In genomic region chrX:80876877-80877276, GRCh38 we compare ENCODE assay signal across 8 cellular contexts.
DNase-seq lines count a peak whose midpoint lies in the region; ATAC-seq and TF ChIP-seq lines count a peak whose summit lies in the region.
"Had no signal": no experiment of that assay in that cellular context is flagged by ENCODE, and none has a peak within 500 bp of the region (broad histone marks: within the 10 kb centered on the region; RNA-seq: fewer than 3 reads in every experiment).

No MANE protein-coding gene starts in this region.

- no peaks in the 10 kb centered on the region for H3K4me1 ChIP-seq in adipocyte (ENCODE audit: control insufficient read depth, insufficient read depth, low read length)
- H3K4me1 ChIP-seq: SJSA1 had no signal

- no peak for ATAC-seq in GM19463 (IDR thresholded peaks at IDR 0.05; ENCODE audit: unreplicated experiment)

- H3K27me3 ChIP-seq in GM06990 (replicated peaks; ENCODE audit: control insufficient read depth, insufficient read depth, low read length) (no peaks in the 10 kb centered on the region), adipocyte (replicated peaks; ENCODE audit: control insufficient read depth, insufficient read depth, low read length) (peaks cover 10% of the 10 kb centered on the region)
- H3K27me3 ChIP-seq: SJSA1 had no signal

- H3K4me3 ChIP-seq in GM06990 (replicated peaks; ENCODE audit: low read depth, low read length): no peak overlapping the region
- no peak overlapping the region for H3K4me3 ChIP-seq in adipocyte (ENCODE audit: low read length)
- H3K4me3 ChIP-seq: SJSA1 had no signal

- DNase-seq in GM06990 (ENCODE audit: extremely low read depth, insufficient read length) (peak; percentile 5), KBM-7 (peak; percentile 41), adipocyte (ENCODE audit: low read depth) (peak; percentile 70), left kidney (ENCODE audit: low read depth, low spot score) (peak; percentile 55)
- DNase-seq in activated CD4-positive, alpha-beta T cell treated with anti-CD3 and anti-CD28 coated beads for 48 hours: no peak
- no peak for DNase-seq in activated CD4-positive, alpha-beta T cell treated with anti-CD3 and anti-CD28 coated beads for 1 hour

- no peak overlapping the region for H3K9ac ChIP-seq in adipocyte (ENCODE audit: low read length)

- H3K36me3 ChIP-seq in GM06990 (ENCODE audit: control insufficient read depth, insufficient read depth, low read length): no peaks in the 10 kb centered on the region
- H3K36me3 ChIP-seq in adipocyte (ENCODE audit: control insufficient read depth, insufficient read depth, low read length, severe bottlenecking): no peaks in the 10 kb centered on the region
- H3K36me3 ChIP-seq: SJSA1 had no signal

- in situ Hi-C loops in KBM-7 (cut with MboI; ENCODE audit: low pct_unique_long_range_greater_than_20kb, low sequenced_read_pairs): no loop called here

- no peaks in the 10 kb centered on the region for H3K9me3 ChIP-seq in adipocyte (ENCODE audit: control insufficient read depth, low read length)
- H3K9me3 ChIP-seq: SJSA1 had no signal

- peak; percentile 25 for TF ChIP-seq CTCF in GM06990 (IDR thresholded peaks at IDR 0.05; ENCODE audit: insufficient read depth, low read length, poor library complexity, severe bottlenecking)

Comparison
In these comparisons a context has a peak if more than half of its experiments do, and no peak if none do; other contexts are left out.
1. DNase-seq: peak in GM06990 (single experiment), KBM-7 (single experiment), adipocyte (single experiment) and left kidney (single experiment); none in activated CD4-positive, alpha-beta T cell treated with anti-CD3 and anti-CD28 coated beads for 48 hours (single experiment) and activated CD4-positive, alpha-beta T cell treated with anti-CD3 and anti-CD28 coated beads for 1 hour (single experiment).